ENCODE assay signal across 1 cellular context in the genomic region with DNA sequence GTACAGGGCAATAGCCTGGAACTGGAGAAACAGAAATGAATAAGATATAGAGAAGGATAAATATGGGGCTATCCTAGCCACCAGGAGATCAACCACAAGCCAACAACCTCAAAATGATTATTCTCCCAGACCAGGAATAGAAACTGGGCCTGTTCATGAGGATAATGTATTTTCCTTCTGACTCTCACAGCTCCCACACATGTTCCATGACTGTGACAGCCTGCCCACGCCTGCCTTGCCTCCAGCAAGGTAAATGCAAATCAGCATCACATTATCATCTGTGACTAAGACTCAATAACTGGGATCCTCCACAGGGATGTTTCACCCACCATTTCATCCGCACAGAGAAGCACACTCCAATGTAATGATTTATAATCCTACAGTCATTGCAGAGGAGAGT.
TF ChIP-seq lines count a peak whose summit lies in the region.

No MANE protein-coding gene starts in this region.

TF ChIP-seq in WTC11, 78 proteins besides CTCF, POLR2A, EP300 and RAD21 (continued from another document):
- TF ChIP-seq HMGXB4 (CRISPR knock-in tag; IDR thresholded peaks at IDR 0.05) = no peak
